ENCODE assay signal across 7 cellular contexts in the genomic region with DNA sequence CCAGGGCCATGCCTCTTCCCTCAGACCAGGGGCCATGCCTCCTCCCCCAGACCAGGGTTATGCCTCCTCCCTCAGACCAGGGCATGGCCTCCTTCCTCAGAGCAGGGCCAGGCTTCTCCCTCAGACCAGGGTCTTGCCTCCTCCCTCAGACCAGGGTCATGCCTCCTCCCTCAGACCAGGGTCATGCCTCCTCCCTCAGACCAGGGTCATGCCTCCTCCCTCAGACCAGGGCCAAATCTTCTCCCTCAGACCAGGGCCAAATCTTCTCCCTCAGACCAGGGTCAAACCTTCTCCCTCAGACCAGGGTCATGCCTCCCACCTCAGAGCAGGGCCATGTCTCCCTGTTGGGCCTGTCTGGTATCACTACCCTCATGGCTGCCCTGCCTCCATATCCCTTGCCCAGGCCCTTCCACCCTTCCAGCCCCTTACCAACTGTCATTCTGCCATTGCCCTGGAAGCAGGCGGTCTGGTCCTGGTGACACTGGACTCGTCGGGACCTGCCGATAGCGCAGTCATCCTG. TPM values are rescaled to one million over a fixed set of nuclear protein-coding genes. Genes with fewer than 3 reads are reported as not detected.
DNase-seq lines count a peak whose midpoint lies in the region; ATAC-seq and TF ChIP-seq lines count a peak whose summit lies in the region.

No MANE protein-coding gene starts in this region.

- H3K36me3 Mint-ChIP-seq in activated naive CD8-positive, alpha-beta T cell treated with anti-CD3 and anti-CD28 coated beads for 36 hours, result peaks cover 6% of the 10 kb centered on the region
- peaks cover 6% of the 10 kb centered on the region for H3K36me3 Mint-ChIP-seq in stimulated activated memory B cell treated with anti-CD40 and anti-IgM and Interleukin-4, amounts not matched to agents 10 μg/mL and 1 μg/mL and 100 μg/mL, for 72 hours

- H3K4me1 ChIP-seq in HEK293 (ENCODE audit: control insufficient read depth, insufficient read depth, low read length), result peaks cover 8% of the 10 kb centered on the region; the same call in 1 of the 2 replicates

- POLR2A ChIA-PET in HEK293 (lab: Yijun Ruan, JAX), result no interaction called here

- peaks cover 11% of the 10 kb centered on the region for H3K4me1 Mint-ChIP-seq in activated naive CD8-positive, alpha-beta T cell treated with anti-CD3 and anti-CD28 coated beads for 36 hours
- peaks cover 18% of the 10 kb centered on the region for H3K4me1 Mint-ChIP-seq in stimulated activated memory B cell treated with anti-CD40 and anti-IgM and Interleukin-4, amounts not matched to agents 10 μg/mL and 1 μg/mL and 100 μg/mL, for 72 hours

- H3K4me3 ChIP-seq in HEK293 (ENCODE audit: low read depth, low read length) (peak overlapping the region; percentile 15), iPS-18c (ENCODE audit: insufficient read depth, low read depth, low read length) (peak overlapping the region; percentile 72)

- no peaks in the 10 kb centered on the region for H3K9me3 Mint-ChIP-seq in activated naive CD8-positive, alpha-beta T cell treated with anti-CD3 and anti-CD28 coated beads for 36 hours
- H3K9me3 Mint-ChIP-seq in stimulated activated memory B cell treated with anti-CD40 and anti-IgM and Interleukin-4, amounts not matched to agents 10 μg/mL and 1 μg/mL and 100 μg/mL, for 72 hours, result peaks cover 4% of the 10 kb centered on the region

- CTCF ChIA-PET in HEK293 (lab: Yijun Ruan, JAX), result interaction anchor here (15.3 kb wide), 1 partner anchor 31 kb away, joined by 213 read pairs; no protein-coding TSS in a partner anchor

- H3K27ac Mint-ChIP-seq in activated naive CD8-positive, alpha-beta T cell treated with anti-CD3 and anti-CD28 coated beads for 36 hours, result no peak overlapping the region
- no peak overlapping the region for H3K27ac Mint-ChIP-seq in stimulated activated memory B cell treated with anti-CD40 and anti-IgM and Interleukin-4, amounts not matched to agents 10 μg/mL and 1 μg/mL and 100 μg/mL, for 72 hours

- DNase-seq in activated naive CD8-positive, alpha-beta T cell treated with anti-CD3 and anti-CD28 coated beads for 36 hours, result no peak
- DNase-seq in NCI-H1417 treated with DMSO at 0.1 percent for 48 hours (lab: John Stamatoyannopoulos, UW) (no peak), EL (no peak)

- H3K9me3 ChIP-seq in HEK293 (ENCODE audit: control insufficient read depth, insufficient read depth, low read depth, low read length), result no peaks in the 10 kb centered on the region; the same call in 1 of the 2 replicates
- H3K9me3 ChIP-seq in iPS-18c (ENCODE audit: control insufficient read depth, insufficient read depth, low read length), result no peaks in the 10 kb centered on the region

- peak overlapping the region; percentile 76 for H3K4me3 Mint-ChIP-seq in activated naive CD8-positive, alpha-beta T cell treated with anti-CD3 and anti-CD28 coated beads for 36 hours
- peak overlapping the region; percentile 77 for H3K4me3 Mint-ChIP-seq in stimulated activated memory B cell treated with anti-CD40 and anti-IgM and Interleukin-4, amounts not matched to agents 10 μg/mL and 1 μg/mL and 100 μg/mL, for 72 hours

- H3K27ac ChIP-seq in HEK293 (ENCODE audit: extremely low read depth, low read depth, low read length), result no peak overlapping the region

- peaks cover 57% of the 10 kb centered on the region for H3K27me3 Mint-ChIP-seq in activated naive CD8-positive, alpha-beta T cell treated with anti-CD3 and anti-CD28 coated beads for 36 hours
- H3K27me3 Mint-ChIP-seq in stimulated activated memory B cell treated with anti-CD40 and anti-IgM and Interleukin-4, amounts not matched to agents 10 μg/mL and 1 μg/mL and 100 μg/mL, for 72 hours, result peaks cover 62% of the 10 kb centered on the region

- ATAC-seq in stimulated activated memory B cell treated with anti-CD40 and anti-IgM and Interleukin-4, amounts not matched to agents 10 μg/mL and 1 μg/mL and 100 μg/mL, for 72 hours, result no peak
- ATAC-seq in HG03139 (IDR thresholded peaks at IDR 0.05; ENCODE audit: unreplicated experiment), result no peak

- TF ChIP-seq CTCF in HEK293 (tag by site-specific recombination; IDR thresholded peaks at IDR 0.05), result no peak

- no peaks in the 10 kb centered on the region for H3K36me3 ChIP-seq in HEK293 (ENCODE audit: control insufficient read depth in 2 of 2, insufficient read depth in 1 of 2, low read length in 2 of 2)

TF ChIP-seq in HEK293, 187 proteins besides CTCF, POLR2A, EP300 and RAD21 (continues in another document):
- TF ChIP-seq, protein P1, sequence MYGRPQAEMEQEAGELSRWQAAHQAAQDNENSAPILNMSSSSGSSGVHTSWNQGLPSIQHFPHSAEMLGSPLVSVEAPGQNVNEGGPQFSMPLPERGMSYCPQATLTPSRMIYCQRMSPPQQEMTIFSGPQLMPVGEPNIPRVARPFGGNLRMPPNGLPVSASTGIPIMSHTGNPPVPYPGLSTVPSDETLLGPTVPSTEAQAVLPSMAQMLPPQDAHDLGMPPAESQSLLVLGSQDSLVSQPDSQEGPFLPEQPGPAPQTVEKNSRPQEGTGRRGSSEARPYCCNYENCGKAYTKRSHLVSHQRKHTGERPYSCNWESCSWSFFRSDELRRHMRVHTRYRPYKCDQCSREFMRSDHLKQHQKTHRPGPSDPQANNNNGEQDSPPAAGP (tag by site-specific recombination; IDR thresholded peaks at IDR 0.05), result no peak
- no peak for TF ChIP-seq KLF10 (tag by site-specific recombination; IDR thresholded peaks at IDR 0.05)
- no peak for TF ChIP-seq ZNF112 (tag by site-specific recombination; IDR thresholded peaks at IDR 0.05)
- peak; percentile 40; the same call in 1 of the 2 replicates for TF ChIP-seq ZNF133 (tag by site-specific recombination; IDR thresholded peaks at IDR 0.05)
- TF ChIP-seq ZNF510 (tag by site-specific recombination; IDR thresholded peaks at IDR 0.05; ENCODE audit: insufficient replicate concordance), result no peak
- TF ChIP-seq ZNF670 (tag by site-specific recombination; IDR thresholded peaks at IDR 0.05; ENCODE audit: low read depth), result no peak
- TF ChIP-seq ZNF169 (tag by site-specific recombination; IDR thresholded peaks at IDR 0.05), result no peak
- TF ChIP-seq ZNF174 (tag by site-specific recombination; IDR thresholded peaks at IDR 0.05), result no peak
- no peak for TF ChIP-seq ZNF341 (tag by site-specific recombination; IDR thresholded peaks at IDR 0.05; ENCODE audit: low read depth)
- TF ChIP-seq, protein P2, sequence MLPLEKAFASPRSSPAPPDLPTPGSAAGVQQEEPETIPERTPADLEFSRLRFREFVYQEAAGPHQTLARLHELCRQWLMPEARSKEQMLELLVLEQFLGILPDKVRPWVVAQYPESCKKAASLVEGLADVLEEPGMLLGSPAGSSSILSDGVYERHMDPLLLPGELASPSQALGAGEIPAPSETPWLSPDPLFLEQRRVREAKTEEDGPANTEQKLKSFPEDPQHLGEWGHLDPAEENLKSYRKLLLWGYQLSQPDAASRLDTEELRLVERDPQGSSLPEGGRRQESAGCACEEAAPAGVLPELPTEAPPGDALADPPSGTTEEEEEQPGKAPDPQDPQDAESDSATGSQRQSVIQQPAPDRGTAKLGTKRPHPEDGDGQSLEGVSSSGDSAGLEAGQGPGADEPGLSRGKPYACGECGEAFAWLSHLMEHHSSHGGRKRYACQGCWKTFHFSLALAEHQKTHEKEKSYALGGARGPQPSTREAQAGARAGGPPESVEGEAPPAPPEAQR (tag by site-specific recombination; IDR thresholded peaks at IDR 0.05), result no peak
- peak; percentile 11; the same call in 1 of the 2 replicates for TF ChIP-seq ZNF514 (tag by site-specific recombination; IDR thresholded peaks at IDR 0.05)
- TF ChIP-seq ZSCAN23 (tag by site-specific recombination; IDR thresholded peaks at IDR 0.05), result no peak
- no peak for TF ChIP-seq ZBTB17 (tag by site-specific recombination; IDR thresholded peaks at IDR 0.05)
- TF ChIP-seq ZNF335 (tag by site-specific recombination; conservative IDR thresholded peaks at IDR 0.05), result no peak
- TF ChIP-seq HOXD13 (CRISPR knock-in tag; IDR thresholded peaks at IDR 0.05; ENCODE audit: borderline replicate concordance), result no peak
- no peak for TF ChIP-seq HOXA7 (CRISPR knock-in tag; IDR thresholded peaks at IDR 0.05; ENCODE audit: borderline replicate concordance)
- no peak for TF ChIP-seq ZNF664 (tag by site-specific recombination; IDR thresholded peaks at IDR 0.05)
- TF ChIP-seq, protein P3, sequence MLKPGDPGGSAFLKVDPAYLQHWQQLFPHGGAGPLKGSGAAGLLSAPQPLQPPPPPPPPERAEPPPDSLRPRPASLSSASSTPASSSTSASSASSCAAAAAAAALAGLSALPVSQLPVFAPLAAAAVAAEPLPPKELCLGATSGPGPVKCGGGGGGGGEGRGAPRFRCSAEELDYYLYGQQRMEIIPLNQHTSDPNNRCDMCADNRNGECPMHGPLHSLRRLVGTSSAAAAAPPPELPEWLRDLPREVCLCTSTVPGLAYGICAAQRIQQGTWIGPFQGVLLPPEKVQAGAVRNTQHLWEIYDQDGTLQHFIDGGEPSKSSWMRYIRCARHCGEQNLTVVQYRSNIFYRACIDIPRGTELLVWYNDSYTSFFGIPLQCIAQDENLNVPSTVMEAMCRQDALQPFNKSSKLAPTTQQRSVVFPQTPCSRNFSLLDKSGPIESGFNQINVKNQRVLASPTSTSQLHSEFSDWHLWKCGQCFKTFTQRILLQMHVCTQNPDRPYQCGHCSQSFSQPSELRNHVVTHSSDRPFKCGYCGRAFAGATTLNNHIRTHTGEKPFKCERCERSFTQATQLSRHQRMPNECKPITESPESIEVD (tag by site-specific recombination; IDR thresholded peaks at IDR 0.05), result no peak
- TF ChIP-seq WT1 (tag by site-specific recombination; IDR thresholded peaks at IDR 0.05), result no peak
- no peak for TF ChIP-seq ZNF10 (tag by site-specific recombination; IDR thresholded peaks at IDR 0.05)

RNA-seq across cellular contexts. Expression of a gene that starts 4.2 kb away (rescaled TPM):
- 1 to 10 TPM; 1.6 TPM for total RNA-seq in activated naive CD8-positive, alpha-beta T cell treated with anti-CD3 and anti-CD28 coated beads for 36 hours

RNA-seq across cellular contexts. Expression of a gene that starts 17.3 kb away (rescaled TPM):
- total RNA-seq in activated naive CD8-positive, alpha-beta T cell treated with anti-CD3 and anti-CD28 coated beads for 36 hours, result 10 to 100 TPM; 38.9 to 41.5 TPM

RNA-seq across cellular contexts. Expression of a gene that starts 29.0 kb away (rescaled TPM):
- total RNA-seq in activated naive CD8-positive, alpha-beta T cell treated with anti-CD3 and anti-CD28 coated beads for 36 hours, result 1 to 10 TPM; 5.6 to 7.2 TPM

RNA-seq across cellular contexts. Expression of a gene that starts 43.3 kb away (rescaled TPM):
- 10 to 100 TPM; 55.7 to 58.1 TPM for total RNA-seq in activated naive CD8-positive, alpha-beta T cell treated with anti-CD3 and anti-CD28 coated beads for 36 hours
